8 cellular contexts compared by ENCODE assay signal in genomic region chr15:74957301-74958035, GRCh38. TPM values are rescaled to one million over a fixed set of nuclear protein-coding genes. Genes with fewer than 3 reads are reported as not detected.
DNase-seq lines count a peak whose midpoint lies in the region; ATAC-seq and TF ChIP-seq lines count a peak whose summit lies in the region.

No MANE protein-coding gene starts in this region.

- H3K27me3 Mint-ChIP-seq in CD4-positive, alpha-beta T cell: peaks cover 35% of the 10 kb centered on the region

- TF ChIP-seq POLR2A in right lobe of liver (IDR thresholded peaks at IDR 0.05): no peak

- H3K36me3 Mint-ChIP-seq in CD4-positive, alpha-beta T cell (ENCODE audit: low read depth): no peaks in the 10 kb centered on the region

- H3K9ac ChIP-seq in KMS-11: peak overlapping the region; percentile 92

- peaks cover 21% of the 10 kb centered on the region for H3K4me1 Mint-ChIP-seq in CD4-positive, alpha-beta T cell (ENCODE audit: low read depth)

- H3K9me3 ChIP-seq in CD4-positive, alpha-beta T cell (ENCODE audit: control insufficient read depth, low read length): no peaks in the 10 kb centered on the region
- H3K9me3 ChIP-seq in right lobe of liver: no peaks in the 10 kb centered on the region
- H3K9me3 ChIP-seq in tibial artery: no peaks in the 10 kb centered on the region

- H3K4me2 ChIP-seq in KMS-11: peak overlapping the region; percentile 85

- no peak for DNase-seq in CD4-positive, alpha-beta T cell
- no peak for DNase-seq in brain microvascular endothelial cell
- peak in 2 of 3 donors; percentile 51 to 60 for DNase-seq in right lobe of liver
- peak; percentile 58 to 79 for DNase-seq in tibial artery
- DNase-seq in NCI-H187 (lab: John Stamatoyannopoulos, UW): no peak
- no peak for DNase-seq in H4 (ENCODE audit: low spot score)
- no peak for DNase-seq in 8988T

- H3K4me3 ChIP-seq in KMS-11 (IDR thresholded peaks at IDR 0.05; ENCODE audit: insufficient read depth, low read depth, low read length) (no peak overlapping the region), brain microvascular endothelial cell (ENCODE audit: low read depth, low read length) (peak overlapping the region; percentile 59), right lobe of liver (peak overlapping the region; percentile 54 to 64 (median 55)), tibial artery (peak overlapping the region; percentile 60 to 83)

- peaks cover 13% of the 10 kb centered on the region for H3K79me2 ChIP-seq in KMS-11 (ENCODE audit: insufficient read depth, low read depth)

- H3K4me3 Mint-ChIP-seq in CD4-positive, alpha-beta T cell: peak overlapping the region; percentile 83

- peak overlapping the region; percentile 97 for H2AFZ ChIP-seq in KMS-11 (ENCODE audit: low read depth)

- H3K27ac Mint-ChIP-seq in CD4-positive, alpha-beta T cell: no peak overlapping the region

- no peak overlapping the region for H3K27ac ChIP-seq in CD4-positive, alpha-beta T cell (ENCODE audit: low read depth, low read length)
- H3K27ac ChIP-seq in KMS-11 (peak overlapping the region; percentile 77), brain microvascular endothelial cell (no peak overlapping the region), right lobe of liver (peak overlapping the region; percentile 19 to 45 (median 37)), tibial artery (peak overlapping the region; percentile 77 to 93)

- ATAC-seq in CD4-positive, alpha-beta T cell (ENCODE audit: poor library complexity): no peak
- ATAC-seq in right lobe of liver: peak; percentile 7 to 18 (median 8)

- H3K4me1 ChIP-seq in KMS-11 (ENCODE audit: low read depth, poor library complexity, severe bottlenecking) (peaks cover 38% of the 10 kb centered on the region), right lobe of liver (peaks cover 0 to 18% (median 0%) of the 10 kb centered on the region in 4 donors), tibial artery (peaks cover 4 to 52% (median 37%) of the 10 kb centered on the region in 4 donors)

- in situ Hi-C loops in brain microvascular endothelial cell (cut with HindIII; ENCODE audit: low pct_ligation_motif_present, low sequenced_read_pairs): no loop called here

- TF ChIP-seq CTCF in CD4-positive, alpha-beta T cell (IDR thresholded peaks at IDR 0.05): no peak
- TF ChIP-seq CTCF in KMS-11 (conservative IDR thresholded peaks at IDR 0.05; ENCODE audit: low read depth, low read length): no peak
- TF ChIP-seq CTCF in brain microvascular endothelial cell (IDR thresholded peaks at IDR 0.05; ENCODE audit: low read depth, low read length, missing control alignments): no peak
- TF ChIP-seq CTCF in right lobe of liver (IDR thresholded peaks at IDR 0.05): no peak
- TF ChIP-seq CTCF in tibial artery (IDR thresholded peaks at IDR 0.05): no peak

- WGBS in right lobe of liver (ENCODE audit: insufficient coverage, low coverage, low lambda C conversion rate, missing lambda C conversion rate): 5% methylated on average over 24 of the region's 46 CpGs

- POLR2A ChIA-PET in CD4-positive, alpha-beta T cell (lab: Charles Lee): interaction anchor here (1.0 to 2.8 kb wide), 14 partner anchors 13 to 497 kb away, joined by 3 to 11 read pairs (median 4); partner anchors contain the start of genes C15orf39, CLK3, COX5A and FAM219B

- H3K9me3 Mint-ChIP-seq in CD4-positive, alpha-beta T cell: no peaks in the 10 kb centered on the region

- CTCF ChIA-PET in CD4-positive, alpha-beta T cell (lab: Charles Lee): interaction anchor here (0.6 to 1.5 kb wide), 5 partner anchors 15 to 326 kb away, joined by 3 to 5 read pairs (median 3); partner anchors contain the start of genes C15orf39 and COX5A

- H4K20me1 ChIP-seq in KMS-11 (ENCODE audit: insufficient read depth): no peaks in the 10 kb centered on the region

- intact Hi-C loops in CD4-positive, alpha-beta T cell (cut with DNase I, micrococcal nuclease): loop anchor here (2.0 to 10.0 kb wide), 3 partner anchors 37 to 583 kb away; partner anchors contain the start of gene SCAMP5 (in 1 of the 2)
- intact Hi-C loops in right lobe of liver (cut with DNase I) (no loop called here), tibial artery (cut with DNase I; ENCODE audit: low total_unique reads) (loop anchor here (2.0 to 10.0 kb wide), 4 partner anchors 45 to 323 kb away; no protein-coding TSS in a partner anchor)

- H3K36me3 ChIP-seq in KMS-11 (ENCODE audit: insufficient read depth) (no peaks in the 10 kb centered on the region), brain microvascular endothelial cell (replicated peaks) (no peaks in the 10 kb centered on the region), right lobe of liver (no peaks in the 10 kb centered on the region), tibial artery (no peaks in the 10 kb centered on the region)

- H3K27me3 ChIP-seq in CD4-positive, alpha-beta T cell (ENCODE audit: control insufficient read depth, insufficient read depth, low read length): peaks cover 37% of the 10 kb centered on the region
- no peaks in the 10 kb centered on the region for H3K27me3 ChIP-seq in KMS-11 (ENCODE audit: insufficient read depth, low read depth)
- H3K27me3 ChIP-seq in brain microvascular endothelial cell (replicated peaks): peaks cover 4% of the 10 kb centered on the region
- peaks cover 0 to 6% of the 10 kb centered on the region in 2 donors for H3K27me3 ChIP-seq in right lobe of liver
- no peaks in the 10 kb centered on the region for H3K27me3 ChIP-seq in tibial artery

RNA-seq across cellular contexts. Expression of gene RPP25, which starts 0.9 kb away (rescaled TPM):
- under 1 TPM; 0.14 to 0.45 TPM for total RNA-seq in CD4-positive, alpha-beta T cell
- 1 to 10 TPM; 1.5 to 8.5 (median 2.4) TPM for total RNA-seq in right lobe of liver
- total RNA-seq in H4 (2014; rRNA removed; shearing (Covaris generic)): 0.12 TPM in 1 of 2 replicates, not detected in the other

RNA-seq across cellular contexts. Expression of gene COX5A, which starts 19.6 kb away (rescaled TPM):
- 10 to 100 TPM; 40.7 to 44.2 TPM for total RNA-seq in CD4-positive, alpha-beta T cell
- 100 to 1,000 TPM; 130 to 169 (median 141) TPM for total RNA-seq in right lobe of liver
- total RNA-seq in H4 (2014; rRNA removed; shearing (Covaris generic)): 160 and 163 TPM in 2 replicates

RNA-seq across cellular contexts. Expression of gene SCAMP5, which starts 37.9 kb away (rescaled TPM):
- total RNA-seq in CD4-positive, alpha-beta T cell: 1 to 10 TPM; 5.7 to 6.4 TPM
- 10 to 100 TPM in 3 of 6 experiments, 1 to 10 TPM in 2, under 1 TPM in 1; 0.53 to 15.7 (median 7.7) TPM for total RNA-seq in right lobe of liver
- 1.9 and 3.6 TPM in 2 replicates for total RNA-seq in H4 (2014; rRNA removed; shearing (Covaris generic))

RNA-seq across cellular contexts. Expression of gene FAM219B, which starts 50.8 kb away (rescaled TPM):
- 10 to 100 TPM; 21.5 to 26.8 TPM for total RNA-seq in CD4-positive, alpha-beta T cell
- total RNA-seq in right lobe of liver: 10 to 100 TPM; 11.1 to 14.7 (median 13.3) TPM
- 28.4 and 46.5 TPM in 2 replicates for total RNA-seq in H4 (2014; rRNA removed; shearing (Covaris generic))

Comparison
In these comparisons a context has a peak if more than half of its experiments do, and no peak if none do; other contexts are left out.
1. DNase-seq: peak in right lobe of liver (2 of 3) and tibial artery (2 of 2); none in CD4-positive, alpha-beta T cell (0 of 10), brain microvascular endothelial cell (single experiment), NCI-H187 (0 of 2), H4 (single experiment) and 8988T (single experiment).
2. H3K27ac ChIP-seq: peak in KMS-11 (single experiment), right lobe of liver (3 of 3) and tibial artery (2 of 2); none in CD4-positive, alpha-beta T cell (single experiment) and brain microvascular endothelial cell (single experiment).
3. intact Hi-C loops: an anchor here in CD4-positive, alpha-beta T cell (2.0 to 10.0 kb wide) and tibial artery (2.0 to 10.0 kb wide); none called in right lobe of liver.